1 cellular context compared by ENCODE assay signal in genomic region chr15:64013179-64014043, GRCh38.
TF ChIP-seq lines count a peak whose summit lies in the region.

No MANE protein-coding gene starts in this region.

TF ChIP-seq in K562, 482 proteins besides CTCF, POLR2A, EP300 and RAD21 (continued from another document):
- peak; percentile 45; the same call in 1 of the 2 replicates for TF ChIP-seq PKNOX1 (IDR thresholded peaks at IDR 0.05)
- TF ChIP-seq SMC3 (conservative IDR thresholded peaks at IDR 0.05; ENCODE audit: insufficient read depth, low read depth, low read length): no peak
